ENCODE assay signal across 32 cellular contexts in genomic region chr20:4230185-4230584, GRCh38. TPM values are rescaled to one million over a fixed set of nuclear protein-coding genes. Genes with fewer than 3 reads are reported as not detected.
"Had no signal": no experiment of that assay in that cellular context is flagged by ENCODE, and none has a peak within 500 bp of the region (broad histone marks: within the 10 kb centered on the region; RNA-seq: fewer than 3 reads in every experiment).

No MANE protein-coding gene starts in this region.

- H3K4me1 Mint-ChIP-seq: activated CD4-positive, alpha-beta memory T cell treated with anti-CD3 and anti-CD28 coated beads, Interleukin-2, amount 10 ng/mL, durations not matched to agents 7 days and 5 days; activated CD4-positive, alpha-beta T cell treated with anti-CD3 and anti-CD28 coated beads for 36 hours; activated CD4-positive, alpha-beta T cell treated with anti-CD3 and anti-CD28 coated beads, Interleukin-2, amount 10 ng/mL, durations not matched to agents 24 days and 14 days; activated naive CD4-positive, alpha-beta T cell treated with anti-CD3 and anti-CD28 coated beads, Interleukin-2, amount 10 ng/mL, durations not matched to agents 7 days and 5 days; activated naive CD8-positive, alpha-beta T cell treated with anti-CD3 and anti-CD28 coated beads, Interleukin-2, amount 10 ng/mL, durations not matched to agents 7 days and 5 days; brain; endodermal cell had no signal

- H3K27me3 ChIP-seq: ascending aorta, cardiac muscle cell, dorsolateral prefrontal cortex had no signal

- H3K27ac ChIP-seq: breast epithelium, cardiac muscle cell, coronary artery, dorsolateral prefrontal cortex had no signal

- H3K9me3 ChIP-seq: ascending aorta, breast epithelium had no signal

- H3K4me1 ChIP-seq: breast epithelium had no signal

- H3K27ac Mint-ChIP-seq: activated CD4-positive, alpha-beta memory T cell treated with anti-CD3 and anti-CD28 coated beads, Interleukin-2, amount 10 ng/mL, durations not matched to agents 7 days and 5 days; activated CD4-positive, alpha-beta T cell treated with anti-CD3 and anti-CD28 coated beads for 36 hours; activated CD4-positive, alpha-beta T cell treated with anti-CD3 and anti-CD28 coated beads, Interleukin-2, amount 10 ng/mL, durations not matched to agents 24 days and 14 days; activated naive CD4-positive, alpha-beta T cell treated with anti-CD3 and anti-CD28 coated beads, Interleukin-2, amount 10 ng/mL, durations not matched to agents 7 days and 5 days; activated naive CD4-positive, alpha-beta T cell treated with anti-CD3 and anti-CD28 coated beads, Interleukin-2, amount 50 U/mL, for 72 hours; activated naive CD8-positive, alpha-beta T cell treated with anti-CD3 and anti-CD28 coated beads, Interleukin-2, amount 10 ng/mL, durations not matched to agents 7 days and 5 days; activated T-cell treated with anti-CD3 and anti-CD28 coated beads, Interleukin-2, amount 50 U/mL, for 24 hours; activated T-cell treated with anti-CD3 and anti-CD28 coated beads, Interleukin-2, amount 50 U/mL, for 72 hours; brain; dendritic cell treated with granulocyte-macrophage colony-stimulating factor and Interleukin-4, amounts not matched to agents 40 ng/mL and 50 ng/mL, for 4 days; endodermal cell; T-helper 17 cell; T-helper 2 cell treated with Interferon-gamma antibody and Interleukin-4, amounts not matched to agents 5 μg/mL and 100 μg/mL, for 36 hours had no signal

- FAIRE-seq: frontal cortex had no signal

- DNase-seq: activated CD4-positive, alpha-beta memory T cell treated with anti-CD3 and anti-CD28 coated beads, Interleukin-2, amount 10 ng/mL, durations not matched to agents 7 days and 5 days; activated CD4-positive, alpha-beta T cell treated with anti-CD3 and anti-CD28 coated beads for 36 hours; activated CD4-positive, alpha-beta T cell treated with anti-CD3 and anti-CD28 coated beads, Interleukin-2, amount 10 ng/mL, durations not matched to agents 24 days and 14 days; activated CD4-positive, CD25-positive, alpha-beta regulatory T cell; activated CD4-positive, CD25-positive, alpha-beta regulatory T cell treated with anti-CD3 and anti-CD28 coated beads, Interleukin-2, amount 50 U/mL, for 72 hours; activated CD8-positive, alpha-beta memory T cell treated with anti-CD3 and anti-CD28 coated beads, Interleukin-2, amount 50 U/mL, for 48 hours; activated gamma-delta T cell; activated naive CD4-positive, alpha-beta T cell; activated naive CD4-positive, alpha-beta T cell treated with anti-CD3 and anti-CD28 coated beads, Interleukin-2, amount 10 ng/mL, durations not matched to agents 7 days and 5 days; activated naive CD8-positive, alpha-beta T cell treated with anti-CD3 and anti-CD28 coated beads, Interleukin-2, amount 10 ng/mL, durations not matched to agents 7 days and 5 days; activated T-cell treated with anti-CD3 and anti-CD28 coated beads for 4 hours; activated T-cell treated with anti-CD3 and anti-CD28 coated beads, Interleukin-2, amount 50 U/mL, for 24 hours; activated T-cell treated with anti-CD3 and anti-CD28 coated beads, Interleukin-2, amount 50 U/mL, for 72 hours; central memory CD4-positive, alpha-beta T cell; cerebellar nuclear complex; dorsolateral prefrontal cortex; effector memory CD4-positive, alpha-beta T cell; endodermal cell; foreskin fibroblast; head of caudate nucleus; T-helper 17 cell; T1000 had no signal

- H3K36me3 Mint-ChIP-seq: activated naive CD4-positive, alpha-beta T cell treated with anti-CD3 and anti-CD28 coated beads, Interleukin-2, amount 10 ng/mL, durations not matched to agents 7 days and 5 days; activated naive CD4-positive, alpha-beta T cell treated with anti-CD3 and anti-CD28 coated beads, Interleukin-2, amount 50 U/mL, for 72 hours; activated naive CD8-positive, alpha-beta T cell treated with anti-CD3 and anti-CD28 coated beads, Interleukin-2, amount 10 ng/mL, durations not matched to agents 7 days and 5 days; brain had no signal

- H3K4me3 Mint-ChIP-seq: activated CD4-positive, alpha-beta memory T cell treated with anti-CD3 and anti-CD28 coated beads, Interleukin-2, amount 10 ng/mL, durations not matched to agents 7 days and 5 days; activated CD4-positive, alpha-beta T cell treated with anti-CD3 and anti-CD28 coated beads for 36 hours; activated CD4-positive, alpha-beta T cell treated with anti-CD3 and anti-CD28 coated beads, Interleukin-2, amount 10 ng/mL, durations not matched to agents 24 days and 14 days; activated naive CD4-positive, alpha-beta T cell treated with anti-CD3 and anti-CD28 coated beads, Interleukin-2, amount 10 ng/mL, durations not matched to agents 7 days and 5 days; activated naive CD8-positive, alpha-beta T cell treated with anti-CD3 and anti-CD28 coated beads, Interleukin-2, amount 10 ng/mL, durations not matched to agents 7 days and 5 days; activated T-cell treated with anti-CD3 and anti-CD28 coated beads, Interleukin-2, amount 50 U/mL, for 24 hours; activated T-cell treated with anti-CD3 and anti-CD28 coated beads, Interleukin-2, amount 50 U/mL, for 72 hours; brain; dendritic cell treated with granulocyte-macrophage colony-stimulating factor and Interleukin-4, amounts not matched to agents 40 ng/mL and 50 ng/mL, for 4 days; endodermal cell; T-helper 17 cell; T-helper 2 cell treated with Interferon-gamma antibody and Interleukin-4, amounts not matched to agents 5 μg/mL and 100 μg/mL, for 36 hours had no signal

- H3K4me3 ChIP-seq: ascending aorta, breast epithelium, cardiac muscle cell, coronary artery, dorsolateral prefrontal cortex had no signal

- H3K9me3 Mint-ChIP-seq: activated CD4-positive, alpha-beta memory T cell treated with anti-CD3 and anti-CD28 coated beads, Interleukin-2, amount 10 ng/mL, durations not matched to agents 7 days and 5 days; activated CD4-positive, alpha-beta T cell treated with anti-CD3 and anti-CD28 coated beads, Interleukin-2, amount 10 ng/mL, durations not matched to agents 24 days and 14 days; activated naive CD4-positive, alpha-beta T cell treated with anti-CD3 and anti-CD28 coated beads, Interleukin-2, amount 10 ng/mL, durations not matched to agents 7 days and 5 days; activated naive CD4-positive, alpha-beta T cell treated with anti-CD3 and anti-CD28 coated beads, Interleukin-2, amount 50 U/mL, for 72 hours; activated naive CD8-positive, alpha-beta T cell treated with anti-CD3 and anti-CD28 coated beads, Interleukin-2, amount 10 ng/mL, durations not matched to agents 7 days and 5 days; activated T-cell treated with anti-CD3 and anti-CD28 coated beads, Interleukin-2, amount 50 U/mL, for 24 hours; activated T-cell treated with anti-CD3 and anti-CD28 coated beads, Interleukin-2, amount 50 U/mL, for 72 hours; dendritic cell treated with granulocyte-macrophage colony-stimulating factor and Interleukin-4, amounts not matched to agents 40 ng/mL and 50 ng/mL, for 4 days; endodermal cell; T-helper 2 cell treated with Interferon-gamma antibody and Interleukin-4, amounts not matched to agents 5 μg/mL and 100 μg/mL, for 36 hours had no signal

- H3K36me3 ChIP-seq: ascending aorta, breast epithelium, cardiac muscle cell had no signal

- ATAC-seq: activated CD4-positive, alpha-beta T cell treated with anti-CD3 and anti-CD28 coated beads for 36 hours; activated naive CD4-positive, alpha-beta T cell treated with anti-CD3 and anti-CD28 coated beads, Interleukin-2, amount 50 U/mL, for 72 hours; esophagus mucosa; T-helper 17 cell had no signal

RNA-seq across cellular contexts. Expression of gene ADRA1D, which starts 18.9 kb away (rescaled TPM):
- total RNA-seq: activated CD4-positive, alpha-beta memory T cell treated with anti-CD3 and anti-CD28 coated beads, Interleukin-2, amount 10 ng/mL, durations not matched to agents 7 days and 5 days; activated CD4-positive, alpha-beta T cell treated with anti-CD3 and anti-CD28 coated beads for 36 hours; activated CD4-positive, alpha-beta T cell treated with anti-CD3 and anti-CD28 coated beads, Interleukin-2, amount 10 ng/mL, durations not matched to agents 24 days and 14 days; activated naive CD4-positive, alpha-beta T cell treated with anti-CD3 and anti-CD28 coated beads, Interleukin-2, amount 50 U/mL, for 72 hours; activated naive CD8-positive, alpha-beta T cell treated with anti-CD3 and anti-CD28 coated beads, Interleukin-2, amount 10 ng/mL, durations not matched to agents 7 days and 5 days; activated T-cell treated with anti-CD3 and anti-CD28 coated beads, Interleukin-2, amount 50 U/mL, for 72 hours; endodermal cell; esophagus mucosa; T-helper 17 cell had no signal
